Comparison of ENCODE assay signal across 13 cellular contexts in the genomic region with DNA sequence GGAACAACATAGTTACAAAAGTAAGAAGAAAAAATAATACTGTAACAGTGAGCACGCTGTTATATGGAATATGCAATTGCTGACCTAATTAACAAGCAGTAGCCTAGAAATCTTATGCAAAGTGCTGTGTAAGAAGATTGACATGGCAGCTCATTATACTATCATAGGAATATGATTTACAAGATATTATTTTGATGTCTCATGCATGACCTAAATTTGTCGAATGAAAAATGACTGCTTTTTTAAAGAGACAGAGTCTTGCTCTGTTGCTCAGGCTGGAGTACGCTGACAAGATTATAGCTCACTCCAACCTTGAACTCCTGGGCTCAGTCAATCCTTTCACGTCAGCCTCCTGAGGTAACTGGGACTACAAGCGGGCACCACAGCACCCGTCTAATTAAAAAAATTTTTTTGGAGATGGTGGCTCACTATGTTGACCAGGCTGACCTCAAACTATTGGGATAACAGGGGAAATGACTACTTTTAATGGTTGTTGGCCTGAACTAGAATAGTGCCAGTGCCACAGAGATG.
"Had no signal": no experiment of that assay in that cellular context is flagged by ENCODE, and none has a peak within 500 bp of the region (broad histone marks: within the 10 kb centered on the region; RNA-seq: fewer than 3 reads in every experiment).

No MANE protein-coding gene starts in this region.

- H3K36me3 Mint-ChIP-seq: mesothelial cell of epicardium had no signal

- H3K27ac ChIP-seq: ascending aorta, neural progenitor cell, ovary, transverse colon, WERI-Rb-1 had no signal

- H3K27me3 Mint-ChIP-seq: activated CD4-positive, alpha-beta T cell treated with anti-CD3 and anti-CD28 coated beads for 36 hours; activated CD8-positive, alpha-beta T cell treated with anti-CD3 and anti-CD28 coated beads for 36 hours; activated naive CD8-positive, alpha-beta T cell treated with anti-CD3 and anti-CD28 coated beads, Interleukin-2, amount 10 ng/mL, durations not matched to agents 7 days and 5 days; stimulated activated naive B cell treated with anti-CD40 and anti-IgM and Interleukin-4, amounts not matched to agents 10 μg/mL and 1 μg/mL and 100 μg/mL, for 72 hours had no signal

- H3K4me3 Mint-ChIP-seq: activated CD4-positive, alpha-beta T cell treated with anti-CD3 and anti-CD28 coated beads for 36 hours; activated CD8-positive, alpha-beta T cell treated with anti-CD3 and anti-CD28 coated beads for 36 hours; activated naive CD8-positive, alpha-beta T cell treated with anti-CD3 and anti-CD28 coated beads, Interleukin-2, amount 10 ng/mL, durations not matched to agents 7 days and 5 days; mesothelial cell of epicardium; neural progenitor cell; stimulated activated naive B cell treated with anti-CD40 and anti-IgM and Interleukin-4, amounts not matched to agents 10 μg/mL and 1 μg/mL and 100 μg/mL, for 72 hours; T-helper 1 cell treated with Interleukin-12 subunit alpha and Interleukin-12 subunit beta and Interleukin-4 antibody, amounts not matched to agents 30 μg/mL and 1 μg/mL, for 36 hours had no signal

- ATAC-seq: activated CD4-positive, alpha-beta T cell treated with anti-CD3 and anti-CD28 coated beads for 36 hours; activated CD8-positive, alpha-beta T cell treated with anti-CD3 and anti-CD28 coated beads for 36 hours; stimulated activated naive B cell treated with anti-CD40 and anti-IgM and Interleukin-4, amounts not matched to agents 10 μg/mL and 1 μg/mL and 100 μg/mL, for 72 hours had no signal

- DNase-seq: activated CD4-positive, alpha-beta T cell treated with anti-CD3 and anti-CD28 coated beads for 36 hours; activated CD8-positive, alpha-beta memory T cell treated with anti-CD3 and anti-CD28 coated beads, Interleukin-2, amount 50 U/mL, for 4 hours; activated CD8-positive, alpha-beta T cell treated with anti-CD3 and anti-CD28 coated beads for 36 hours; activated gamma-delta T cell treated with Interleukin-2 at 50 U/mL for 16 hours; activated naive CD8-positive, alpha-beta T cell treated with anti-CD3 and anti-CD28 coated beads, Interleukin-2, amount 10 ng/mL, durations not matched to agents 7 days and 5 days; ovary; stimulated activated naive B cell treated with anti-CD40 and anti-IgM and Interleukin-4, amounts not matched to agents 10 μg/mL and 1 μg/mL and 100 μg/mL, for 72 hours; transverse colon; WERI-Rb-1 had no signal

- H3K4me1 Mint-ChIP-seq: neural progenitor cell had no signal

- H3K27ac Mint-ChIP-seq: activated CD4-positive, alpha-beta T cell treated with anti-CD3 and anti-CD28 coated beads for 36 hours; activated CD8-positive, alpha-beta T cell treated with anti-CD3 and anti-CD28 coated beads for 36 hours; activated naive CD8-positive, alpha-beta T cell treated with anti-CD3 and anti-CD28 coated beads, Interleukin-2, amount 10 ng/mL, durations not matched to agents 7 days and 5 days; mesothelial cell of epicardium; neural progenitor cell; stimulated activated naive B cell treated with anti-CD40 and anti-IgM and Interleukin-4, amounts not matched to agents 10 μg/mL and 1 μg/mL and 100 μg/mL, for 72 hours; T-helper 1 cell treated with Interleukin-12 subunit alpha and Interleukin-12 subunit beta and Interleukin-4 antibody, amounts not matched to agents 30 μg/mL and 1 μg/mL, for 36 hours had no signal

- H3K9me3 Mint-ChIP-seq: activated CD8-positive, alpha-beta T cell treated with anti-CD3 and anti-CD28 coated beads for 36 hours; activated naive CD8-positive, alpha-beta T cell treated with anti-CD3 and anti-CD28 coated beads, Interleukin-2, amount 10 ng/mL, durations not matched to agents 7 days and 5 days; mesothelial cell of epicardium; stimulated activated naive B cell treated with anti-CD40 and anti-IgM and Interleukin-4, amounts not matched to agents 10 μg/mL and 1 μg/mL and 100 μg/mL, for 72 hours; T-helper 1 cell treated with Interleukin-12 subunit alpha and Interleukin-12 subunit beta and Interleukin-4 antibody, amounts not matched to agents 30 μg/mL and 1 μg/mL, for 36 hours had no signal
